Comparison of ENCODE assay signal across 8 cellular contexts in genomic region chr20:53581444-53582311, GRCh38. TPM values are rescaled to one million over a fixed set of nuclear protein-coding genes. Genes with fewer than 3 reads are reported as not detected.
DNase-seq lines count a peak whose midpoint lies in the region; ATAC-seq, FAIRE-seq and TF ChIP-seq lines count a peak whose summit lies in the region.

No MANE protein-coding gene starts in this region.

- POLR2A ChIA-PET in H1 (lab: Charles Lee; ENCODE audit: partially characterized antibody): interaction anchor here (1.2 kb wide), 1 partner anchor 12 kb away, joined by 5 read pairs; the partner anchor contains the start of gene ZNF217

- H4K8ac ChIP-seq in H1 (ENCODE audit: extremely low read depth, insufficient read depth, low read length): peak overlapping the region; percentile 47; the same call in 1 of the 2 replicates

- no peaks in the 10 kb centered on the region for H3K27me3 ChIP-seq in SU-DHL-6 (ENCODE audit: low read length)
- H3K27me3 ChIP-seq in H1 (replicated peaks in 1 of 4; ENCODE audit: control insufficient read depth in 3 of 4, extremely low read depth in 1 of 4, insufficient read depth in 3 of 4, low read length in 3 of 4): no peaks in the 10 kb centered on the region
- no peaks in the 10 kb centered on the region for H3K27me3 ChIP-seq in small intestine (ENCODE audit: control insufficient read depth in 2 of 2, insufficient read depth in 2 of 2, low read length in 2 of 2)
- no peaks in the 10 kb centered on the region for H3K27me3 ChIP-seq in BE2C

- H3K14ac ChIP-seq in H1 (ENCODE audit: insufficient read length): no peak overlapping the region

- H3K9me3 ChIP-seq in SU-DHL-6 (ENCODE audit: insufficient read depth, low read length) (no peaks in the 10 kb centered on the region), H1 (ENCODE audit: insufficient read depth in 2 of 2, low read depth in 1 of 2, low read length in 1 of 2) (no peaks in the 10 kb centered on the region), small intestine (ENCODE audit: control insufficient read depth, low read depth) (no peaks in the 10 kb centered on the region), BE2C (no peaks in the 10 kb centered on the region)

- CTCF ChIA-PET in H1 (lab: Charles Lee; ENCODE audit: partially characterized antibody): interaction anchor here (0.5 to 5.0 kb wide), 9 partner anchors 21 to 1396 kb away, joined by 3 to 30 read pairs (median 3); no protein-coding TSS in a partner anchor

- no peak overlapping the region for H3K23ac ChIP-seq in H1 (ENCODE audit: insufficient read length)

- no peak overlapping the region for H4K5ac ChIP-seq in H1 (ENCODE audit: insufficient read length, low read depth, low read length)

- no peak overlapping the region for H2AK5ac ChIP-seq in H1 (ENCODE audit: low read depth, low read length)

- peak overlapping the region; percentile 39; the same call in 1 of the 2 replicates for H3K18ac ChIP-seq in H1 (ENCODE audit: extremely low read depth, low read length)

- no peaks in the 10 kb centered on the region; the same call in 1 of the 2 replicates for H3K79me1 ChIP-seq in H1 (ENCODE audit: low read depth, low read length)

- H3F3A ChIP-seq in SU-DHL-6 (ENCODE audit: insufficient read depth): peaks cover 15% of the 10 kb centered on the region; the same call in 1 of the 2 replicates

- peak overlapping the region; percentile 58 for H3K4me2 ChIP-seq in SU-DHL-6 (ENCODE audit: low read depth, low read length, poor library complexity, severe bottlenecking)
- H3K4me2 ChIP-seq in H1 (ENCODE audit: insufficient read depth in 1 of 2, low read depth in 2 of 2, low read length in 2 of 2): peak overlapping the region in 1 of 2 experiments; percentile 8; a peak in 1 of 4 replicates

- H2BK12ac ChIP-seq in H1 (ENCODE audit: low read depth, low read length): no peak overlapping the region

- no peak overlapping the region for H2BK120ac ChIP-seq in H1 (replicated peaks; ENCODE audit: low read depth, low read length)

- 89% methylated on average over 46 of the region's 46 CpGs; no CpG with 5 or more reads in 1 of the 2 experiments for whole genome bisulfite sequencing in H1 (ENCODE audit: extremely low coverage in 1 of 2, insufficient coverage in 1 of 2, insufficient read length in 1 of 2, insufficient replicate concordance in 2 of 2, low coverage in 1 of 2, low lambda C conversion rate in 2 of 2, missing lambda C conversion rate in 1 of 2), 2 experiments
- 72 to 88% (median 79%) methylated on average over 46 of the region's 46 CpGs for WGBS in small intestine, 3 donors

- H3K56ac ChIP-seq in H1 (replicated peaks; ENCODE audit: insufficient read length, low read depth, low read length): no peak overlapping the region

- peak overlapping the region; percentile 46; the same call in 1 of the 2 replicates for H2BK5ac ChIP-seq in H1 (ENCODE audit: low read depth, low read length)

- H3K4ac ChIP-seq in H1 (replicated peaks; ENCODE audit: insufficient read length, low read depth, low read length): no peak overlapping the region

- TF ChIP-seq RAD21 in H1 (IDR thresholded peaks at IDR 0.05 in 1 of 2, conservative IDR thresholded peaks at IDR 0.05 in 1 of 2; ENCODE audit: low read depth in 2 of 2, low read length in 2 of 2): no peak

- H3K23me2 ChIP-seq in H1 (ENCODE audit: low read depth, low read length): no peaks in the 10 kb centered on the region

- TF ChIP-seq EP300 in H1 (IDR thresholded peaks at IDR 0.05; ENCODE audit: borderline replicate concordance in 1 of 2, low read depth in 2 of 2, low read length in 2 of 2): no peak

- no peaks in the 10 kb centered on the region for H4K20me1 ChIP-seq in SU-DHL-6 (ENCODE audit: low read depth, low read length)
- H4K20me1 ChIP-seq in H1 (replicated peaks in 1 of 2; ENCODE audit: control insufficient read depth in 1 of 2, insufficient read depth in 2 of 2, low read length in 2 of 2): peaks cover 25 to 28% of the 10 kb centered on the region in 2 experiments

- H3K27ac ChIP-seq in SU-DHL-6 (ENCODE audit: low read depth, low read length): peak overlapping the region; percentile 63
- H3K27ac ChIP-seq in H1 (ENCODE audit: low read depth, low read length): peak overlapping the region; percentile 8; the same call in 1 of the 2 replicates
- H3K27ac ChIP-seq in small intestine (ENCODE audit: low read depth in 1 of 2, low read length in 1 of 2): peak overlapping the region; percentile 16 to 77

- H2AFZ ChIP-seq in SU-DHL-6 (ENCODE audit: low read depth, low read length, severe bottlenecking): no peak overlapping the region
- H2AFZ ChIP-seq in H1 (ENCODE audit: low read length): no peak overlapping the region

- H3K36me3 ChIP-seq in SU-DHL-6 (ENCODE audit: low read length) (peaks cover 13% of the 10 kb centered on the region), H1 (ENCODE audit: control insufficient read depth in 2 of 4, insufficient read depth in 4 of 4, low read length in 3 of 4) (peaks cover 18 to 55% (median 31%) of the 10 kb centered on the region in 4 experiments), small intestine (ENCODE audit: control insufficient read depth in 2 of 2, insufficient read depth in 2 of 2, low read length in 2 of 2) (peaks cover 4 to 10% of the 10 kb centered on the region in 2 donors), BE2C (peaks cover 57% of the 10 kb centered on the region)

- peak; percentile 18 for FAIRE-seq in GM19239 (lab: Jason Lieb, UNC)
- FAIRE-seq in H1 (lab: Jason Lieb, UNC): no peak
- no peak for FAIRE-seq in small intestine (lab: Jason Lieb, UNC)

- no peak overlapping the region for H2BK20ac ChIP-seq in H1 (ENCODE audit: low read length)

- peak overlapping the region; percentile 33 for H3K9ac ChIP-seq in SU-DHL-6 (ENCODE audit: low read length)
- no peak overlapping the region; a peak in 1 of 7 replicates for H3K9ac ChIP-seq in H1 (replicated peaks in 1 of 4; ENCODE audit: extremely low read depth in 1 of 4, low read depth in 3 of 4, low read length in 3 of 4)

- H2BK15ac ChIP-seq in H1 (ENCODE audit: low read length): no peak overlapping the region

- TF ChIP-seq POLR2A in H1 (IDR thresholded peaks at IDR 0.05; ENCODE audit: control extremely low read depth in 1 of 2, low read depth in 2 of 2, low read length in 2 of 2): no peak

- DNase-seq in GM19239 (ENCODE audit: insufficient read length, low spot score): no peak
- DNase-seq in H1 (ENCODE audit: low read depth in 1 of 2, low spot score in 2 of 2): no peak
- DNase-seq in small intestine: no peak
- no peak for DNase-seq in BE2C
- no peak for DNase-seq in Ammon's horn (ENCODE audit: low spot score)

- H3K4me3 ChIP-seq in SU-DHL-6 (ENCODE audit: insufficient read depth, low read length, poor library complexity, severe bottlenecking): peak overlapping the region; percentile 35
- no peak overlapping the region for H3K4me3 ChIP-seq in H1 (ENCODE audit: extremely low read depth in 1 of 4, insufficient read depth in 2 of 4, low read depth in 3 of 4, low read length in 4 of 4)
- peak overlapping the region in 1 of 2 donors; percentile 38 for H3K4me3 ChIP-seq in small intestine (ENCODE audit: low read depth in 1 of 2, low read length in 2 of 2)
- no peak overlapping the region for H3K4me3 ChIP-seq in BE2C (ENCODE audit: low read depth, low read length)

- ATAC-seq in GM18870 (IDR thresholded peaks at IDR 0.05; ENCODE audit: unreplicated experiment) (no peak), GM18517 (IDR thresholded peaks at IDR 0.05; ENCODE audit: unreplicated experiment) (no peak)

- H3K4me1 ChIP-seq in H1 (replicated peaks in 1 of 4; ENCODE audit: control insufficient read depth in 3 of 4, insufficient read depth in 4 of 4, low read length in 3 of 4): peaks cover 4 to 21% (median 16%) of the 10 kb centered on the region in 4 experiments; a peak in 5 of 7 replicates
- H3K4me1 ChIP-seq in small intestine (ENCODE audit: control insufficient read depth in 2 of 2, insufficient read depth in 1 of 2, low read depth in 1 of 2, low read length in 1 of 2): peaks cover 0 to 30% of the 10 kb centered on the region in 2 donors
- peaks cover 38% of the 10 kb centered on the region for H3K4me1 ChIP-seq in BE2C

- H3K79me2 ChIP-seq in SU-DHL-6 (ENCODE audit: insufficient read depth, low read length): peaks cover 46% of the 10 kb centered on the region
- peaks cover 47 to 99% of the 10 kb centered on the region in 2 experiments for H3K79me2 ChIP-seq in H1 (ENCODE audit: control insufficient read depth in 1 of 2, insufficient read depth in 2 of 2, low read length in 2 of 2)

- H4K91ac ChIP-seq in H1 (replicated peaks; ENCODE audit: insufficient read length, low read length): no peak overlapping the region

- TF ChIP-seq CTCF in SU-DHL-6 (IDR thresholded peaks at IDR 0.05; ENCODE audit: insufficient read depth, low read length, poor library complexity, severe bottlenecking) (no peak), H1 (IDR thresholded peaks at IDR 0.05; ENCODE audit: control extremely low read depth in 1 of 3, insufficient read depth in 1 of 3, low read depth in 1 of 3, low read length in 3 of 3) (no peak), BE2C (IDR thresholded peaks at IDR 0.05; ENCODE audit: low read depth, low read length) (no peak)

- H3K9me2 ChIP-seq in SU-DHL-6 (replicated peaks; ENCODE audit: insufficient read depth, low read length): no peaks in the 10 kb centered on the region

TF ChIP-seq in H1, 55 proteins besides CTCF, POLR2A, EP300 and RAD21:
- no peak for TF ChIP-seq KDM1A (IDR thresholded peaks at IDR 0.05; ENCODE audit: borderline replicate concordance, low read length)
- TF ChIP-seq BACH1 (IDR thresholded peaks at IDR 0.05; ENCODE audit: low read length): no peak
- no peak for TF ChIP-seq E2F6 (IDR thresholded peaks at IDR 0.05)

RNA-seq across cellular contexts. Expression of gene ZNF217, which starts 12.0 kb away (rescaled TPM):
- 87.9 and 89.8 TPM in 2 replicates for total RNA-seq in H1 (2021; fragmentation: NEBNext Ultra II Directional; extraction: Animal tissue kit (Norgen Biotek cat#: 25700))
- polyA plus RNA-seq in H1 (2011; rRNA removed) (14.3 and 15.3 TPM in 2 replicates), small intestine (10 to 100 TPM in 1 of 3 donors, 1 to 10 TPM in 2; 4.1 to 12.0 (median 5.4) TPM)
- 20.7 TPM for polyA plus RNA-seq in H1 (2011; cell fraction: cytosol; rRNA removed)
- polyA plus RNA-seq in H1 (2011; cell fraction: nucleus; rRNA removed): 26.5 TPM
- 30.3 to 46.0 TPM (median 35.4 TPM) in 4 replicates for polyA plus RNA-seq in H1 (2012, experiment 1 of 2)
- 3.0 TPM for polyA plus RNA-seq in H1 (2012, experiment 2 of 2)
- polyA plus RNA-seq in H1 (2013, experiment 1 of 2): 30.9 TPM
- polyA plus RNA-seq in H1 (2013, experiment 2 of 2): 30.1 TPM
- polyA minus RNA-seq in H1 (2011; rRNA and poly(A)+ RNA removed): 73.4 and 80.4 TPM in 2 replicates
- polyA minus RNA-seq in H1 (2011; cell fraction: cytosol; rRNA and poly(A)+ RNA removed): 52.0 TPM
- 43.5 TPM for polyA minus RNA-seq in H1 (2011; cell fraction: nucleus; rRNA and poly(A)+ RNA removed)
- polyA plus RNA-seq in BE2C (2012; ENCODE audit: insufficient read depth, insufficient read length, low read depth): 12.8 TPM

Comparison
In these comparisons a context has a peak if more than half of its experiments do, and no peak if none do; other contexts are left out.
1. H3K27ac ChIP-seq: peak in every context shown above with its lines; median percentile 63 in SU-DHL-6; 46 in small intestine; 8 in H1.